8 cellular contexts compared by ENCODE assay signal in genomic region chr11:44565008-44565745, GRCh38. TPM values are rescaled to one million over a fixed set of nuclear protein-coding genes. Genes with fewer than 3 reads are reported as not detected.
A peak's percentile ranks its signal among the peaks of the same experiment; 100 is the strongest.
DNase-seq lines count a peak whose midpoint lies in the region; ATAC-seq, FAIRE-seq and TF ChIP-seq lines count a peak whose summit lies in the region.

CD82 (plus strand) TSS chr11:44565663; CDS start chr11:44594663, 29,000 bp downstream.

- H3K4me3 ChIP-seq in adrenal gland (peak within 1 kb of the TSS in 3 of 4 donors; percentile 50 to 59 (median 54)), heart right ventricle (peak within 1 kb of the TSS; percentile 48 to 80 (median 64)), upper lobe of right lung (peak within 1 kb of the TSS; percentile 66)

- peak; percentile 95 for TF ChIP-seq POLR2A in GM12892 (IDR thresholded peaks at IDR 0.05; ENCODE audit: low read depth, low read length)
- peak; percentile 63 to 89 for TF ChIP-seq POLR2A in adrenal gland (IDR thresholded peaks at IDR 0.05)

- intact Hi-C loops in adrenal gland (cut with DNase I) (loop anchor here in 1 of 2 donors (10.0 kb wide), 2 partner anchors 160 to 350 kb away; partner anchors contain the start of gene TSPAN18), heart right ventricle (cut with DNase I) (loop anchor here in 6 of 10 donors (5.0 to 10.0 kb wide), 4 partner anchors 37 to 540 kb away; partner anchors contain the start of gene TSPAN18 (in 1 of the 6)), posterior vena cava (cut with DNase I) (loop anchor here in 1 of 2 donors (10.0 kb wide), 1 partner anchor 350 kb away; no protein-coding TSS in a partner anchor), upper lobe of right lung (cut with DNase I) (no loop called here)

- H3K4me1 ChIP-seq in adrenal gland (replicated peaks in 1 of 2) (peaks cover 26 to 39% of the 10 kb centered on the region in 2 donors), heart right ventricle (peaks cover 15 to 68% (median 51%) of the 10 kb centered on the region in 9 donors), upper lobe of right lung (peaks cover 56% of the 10 kb centered on the region)

- 1 to 3% (median 1%) methylated on average over 16 to 65 of the region's 65 CpGs for WGBS in adrenal gland, 4 donors
- WGBS in heart right ventricle, 2 donors = 1% methylated on average over 58 to 65 of the region's 65 CpGs

- H3K27me3 ChIP-seq in adrenal gland (no peaks in the 10 kb centered on the region), heart right ventricle (no peaks in the 10 kb centered on the region), upper lobe of right lung (no peaks in the 10 kb centered on the region)

- no peaks in the 10 kb centered on the region for H3K9me3 ChIP-seq in adrenal gland (replicated peaks in 1 of 3)
- H3K9me3 ChIP-seq in heart right ventricle = no peaks in the 10 kb centered on the region
- no peaks in the 10 kb centered on the region for H3K9me3 ChIP-seq in upper lobe of right lung

- H3K27ac ChIP-seq in adrenal gland (peak within 1 kb of the TSS; percentile 94 to 99 (median 98)), heart right ventricle (peak within 1 kb of the TSS; percentile 91 to 99 (median 96)), upper lobe of right lung (peak within 1 kb of the TSS; percentile 97)

- DNase-seq in GM12892 (ENCODE audit: insufficient read length) = peak; percentile 91
- DNase-seq in NCI-H1436 treated with DMSO at 0.1 percent for 48 hours (lab: John Stamatoyannopoulos, UW) = peak; percentile 97
- peak; percentile 95 to 98 (median 95) for DNase-seq in T-helper 1 cell
- peak; percentile 100 for DNase-seq in adrenal gland
- DNase-seq in heart right ventricle = peak; percentile 100
- peak; percentile 100 for DNase-seq in posterior vena cava (ENCODE audit: low spot score)
- DNase-seq in upper lobe of right lung = peak; percentile 100

- TF ChIP-seq CTCF in adrenal gland (IDR thresholded peaks at IDR 0.05) = peak in 2 of 6 experiments; percentile 27 to 44
- TF ChIP-seq CTCF in heart right ventricle (IDR thresholded peaks at IDR 0.05) = peak in 8 of 9 donors; percentile 24 to 58 (median 41)
- peak; percentile 48 for TF ChIP-seq CTCF in upper lobe of right lung (IDR thresholded peaks at IDR 0.05)

- peak; percentile 100 for FAIRE-seq in GM12892 (lab: Jason Lieb, UNC)

- ATAC-seq in HG02852 (IDR thresholded peaks at IDR 0.05; ENCODE audit: unreplicated experiment) (peak; percentile 75), heart right ventricle (peak; percentile 95 to 98 (median 96)), upper lobe of right lung (peak; percentile 95)

- H3K36me3 ChIP-seq in adrenal gland (replicated peaks in 1 of 2) (no peaks in the 10 kb centered on the region), heart right ventricle (no peaks in the 10 kb centered on the region), upper lobe of right lung (no peaks in the 10 kb centered on the region)

RNA-seq across cellular contexts. Expression of gene CD82, which starts in this region (rescaled TPM):
- polyA plus RNA-seq in GM12892 (2012; ENCODE audit: missing spikeins) = 109 TPM
- 10 to 100 TPM in 7 of 8 donors, 1 to 10 TPM in 1; 6.2 to 38.2 (median 21.2) TPM for total RNA-seq in adrenal gland
- 10 to 100 TPM in 2 of 3 donors, 1 to 10 TPM in 1; 5.4 to 53.4 (median 13.1) TPM for polyA plus RNA-seq in adrenal gland
- total RNA-seq in heart right ventricle = 10 to 100 TPM; 25.8 to 66.7 (median 35.2) TPM
- polyA plus RNA-seq in heart right ventricle = 10 to 100 TPM; 18.5 to 70.4 TPM
- total RNA-seq in posterior vena cava = 10 to 100 TPM; 26.8 to 28.6 TPM
- total RNA-seq in upper lobe of right lung = 144 TPM

Comparison
In these comparisons a context has a peak if more than half of its experiments do, and no peak if none do; other contexts are left out.
1. Peak in every context shown above with its lines: DNase-seq, ATAC-seq, H3K4me3 ChIP-seq and H3K27ac ChIP-seq.